In the genomic region with DNA sequence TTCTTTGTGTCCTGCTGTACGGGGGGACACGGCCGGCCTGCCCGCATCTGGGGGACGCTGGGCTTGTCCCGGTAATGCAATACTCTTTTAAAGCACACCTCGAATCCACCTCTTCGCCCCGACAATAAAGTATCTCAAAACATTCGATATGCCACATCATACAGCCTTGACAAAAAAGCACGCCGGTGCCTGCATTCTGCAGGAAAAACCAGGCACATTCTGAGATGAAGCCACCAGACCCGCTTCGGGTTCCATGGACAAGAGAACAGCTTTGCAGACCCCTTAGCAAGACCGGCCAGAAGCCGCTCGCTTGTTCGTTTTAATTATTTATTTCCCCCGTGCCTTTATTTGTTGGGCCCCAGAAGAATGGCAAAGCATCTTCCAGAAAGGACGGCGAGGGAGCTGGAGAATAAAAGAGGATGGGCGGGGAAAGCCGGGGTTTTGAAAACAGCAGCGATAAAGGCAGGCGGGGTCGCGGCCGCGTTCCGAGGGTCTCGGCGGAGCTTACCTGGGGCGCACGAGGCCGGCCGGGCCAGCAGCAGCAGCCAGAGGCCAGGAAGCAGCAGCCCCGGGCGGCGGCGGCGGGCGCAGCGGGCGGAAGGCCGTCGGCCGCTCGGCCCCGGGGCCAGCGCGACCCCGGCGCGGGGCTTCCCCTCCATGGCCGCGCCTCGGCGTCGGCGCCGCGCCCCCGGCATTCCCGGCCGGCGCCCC, we compare ENCODE assay signal across 8 cellular contexts. TPM values are rescaled to one million over a fixed set of nuclear protein-coding genes. Genes with fewer than 3 reads are reported as not detected.
A peak's percentile ranks its signal among the peaks of the same experiment; 100 is the strongest.
DNase-seq lines count a peak whose midpoint lies in the region; ATAC-seq, FAIRE-seq and TF ChIP-seq lines count a peak whose summit lies in the region.

No MANE protein-coding gene starts in this region.

- no peak overlapping the region for H3K4ac ChIP-seq in H9 (ENCODE audit: low read depth, low read length)

- no peak for ATAC-seq in K562
- ATAC-seq in lung (ENCODE audit: insufficient read depth, low FRiP score): peak; percentile 32
- peak; percentile 45 for ATAC-seq in upper lobe of right lung

- no peaks in the 10 kb centered on the region for H3K9me1 ChIP-seq in K562 (ENCODE audit: control insufficient read depth, insufficient read depth, low read length)

- in situ Hi-C loops in K562 (cut with MboI): no loop called here

- no peak overlapping the region for H4K91ac ChIP-seq in H9 (ENCODE audit: insufficient read length, low read depth, low read length)

- H3K4me2 ChIP-seq in H9 (ENCODE audit: insufficient read depth, insufficient read length, low read length) (peak overlapping the region; percentile 96), K562 (ENCODE audit: insufficient read depth, low read length) (peak overlapping the region; percentile 71)

- H2BK120ac ChIP-seq in H9 (ENCODE audit: low read depth, low read length, poor library complexity, severe bottlenecking): no peak overlapping the region

- H3K4me3 Mint-ChIP-seq in H9: peak overlapping the region; percentile 89 to 94

- H3K9me3 ChIP-seq in H9 (ENCODE audit: control insufficient read depth, low read depth, low read length) (no peaks in the 10 kb centered on the region), K562 (replicated peaks; ENCODE audit: control insufficient read depth, insufficient read depth, low read depth, low read length) (no peaks in the 10 kb centered on the region), lung (ENCODE audit: control insufficient read depth in 2 of 2, insufficient read depth in 1 of 2, low read length in 1 of 2) (no peaks in the 10 kb centered on the region), upper lobe of right lung (no peaks in the 10 kb centered on the region)

- no peaks in the 10 kb centered on the region for H3K9me3 Mint-ChIP-seq in H9

- H2BK5ac ChIP-seq in H9 (ENCODE audit: insufficient read length, low read length): no peak overlapping the region

- H3K27ac Mint-ChIP-seq in H9: peak overlapping the region; percentile 3 to 94 (median 78); a peak in 6 of 7 replicates

- H3K23ac ChIP-seq in H9 (ENCODE audit: insufficient read length, low read depth, low read length): no peak overlapping the region

- H2BK12ac ChIP-seq in H9 (ENCODE audit: insufficient read length, low read depth, low read length): no peak overlapping the region

- BruUV-seq in K562 (replicated peaks; lab: Mats Ljungman, UMichigan): no TSS peak

- no peak overlapping the region for H4K8ac ChIP-seq in H9 (replicated peaks; ENCODE audit: insufficient read length, low read depth, low read length)

- DNase-seq in NCI-H1694 treated with DMSO at 0.1 percent for 48 hours (lab: John Stamatoyannopoulos, UW): peak; percentile 4
- DNase-seq in NCI-H1694 (lab: John Stamatoyannopoulos, UW): no peak
- DNase-seq in H9: no peak
- peak; percentile 18 for DNase-seq in NCI-H1092 (lab: John Stamatoyannopoulos, UW)
- DNase-seq in K562 (ENCODE audit: extremely low read depth in 1 of 4, low spot score in 3 of 4): no peak
- DNase-seq in lung (ENCODE audit: low spot score): no peak
- DNase-seq in upper lobe of right lung: no peak
- DNase-seq in DMS114 treated with DMSO at 0.1 percent for 48 hours (lab: John Stamatoyannopoulos, UW; ENCODE audit: unreplicated experiment): no peak

- peaks cover 3% of the 10 kb centered on the region; the same call in 1 of the 2 replicates for H3K4me1 ChIP-seq in H9 (ENCODE audit: insufficient read depth, low read length)
- peaks cover 0 to 14% of the 10 kb centered on the region in 2 experiments; a peak in 2 of 5 replicates for H3K4me1 ChIP-seq in K562 (replicated peaks in 1 of 2; ENCODE audit: control insufficient read depth in 2 of 2, insufficient read depth in 2 of 2, low read length in 2 of 2)
- peaks cover 0 to 13% of the 10 kb centered on the region in 2 donors for H3K4me1 ChIP-seq in lung (ENCODE audit: control insufficient read depth in 2 of 2, insufficient read depth in 2 of 2, low read length in 2 of 2)
- H3K4me1 ChIP-seq in upper lobe of right lung: peaks cover 9% of the 10 kb centered on the region

- H4K20me1 ChIP-seq in H9 (ENCODE audit: control insufficient read depth, insufficient read depth, insufficient read length): no peaks in the 10 kb centered on the region
- H4K20me1 ChIP-seq in K562 (replicated peaks; ENCODE audit: control insufficient read depth, insufficient read depth, low read length): peaks cover 7% of the 10 kb centered on the region; the same call in 1 of the 2 replicates

- H3K23me2 ChIP-seq in H9 (ENCODE audit: insufficient read length, low read depth, low read length, poor library complexity, severe bottlenecking): peaks cover 13% of the 10 kb centered on the region

- CTCF ChIA-PET in K562 (lab: Yijun Ruan, JAX; ENCODE audit: low intra/inter-chr PET ratio): no interaction called here

- H3K14ac ChIP-seq in H9 (ENCODE audit: insufficient read depth, low read length): peak overlapping the region; percentile 88

- FAIRE-seq in K562 (lab: Jason Lieb, UNC): no peak

- H3K36me3 ChIP-seq in K562 (ENCODE audit: control insufficient read depth, insufficient read depth, low read length) (no peaks in the 10 kb centered on the region), lung (ENCODE audit: control insufficient read depth in 2 of 2, insufficient read depth in 2 of 2, low read length in 2 of 2) (no peaks in the 10 kb centered on the region), upper lobe of right lung (no peaks in the 10 kb centered on the region)

- TF ChIP-seq EP300 in K562 (IDR thresholded peaks at IDR 0.05; ENCODE audit: low read length): no peak

- H4K5ac ChIP-seq in H9 (ENCODE audit: insufficient read length, low read depth, low read length): no peak overlapping the region

- TF ChIP-seq RAD21 in K562 (CRISPR knock-in tag; conservative IDR thresholded peaks at IDR 0.05 in 1 of 2, IDR thresholded peaks at IDR 0.05 in 1 of 2): no peak

- H3K27me3 ChIP-seq in H9 (ENCODE audit: insufficient read depth, low read length) (no peaks in the 10 kb centered on the region; the same call in 1 of the 2 replicates), K562 (ENCODE audit: control insufficient read depth in 2 of 2, insufficient read depth in 2 of 2, low read length in 2 of 2) (peaks cover 63 to 75% of the 10 kb centered on the region in 2 experiments), lung (ENCODE audit: control insufficient read depth, insufficient read depth) (no peaks in the 10 kb centered on the region), upper lobe of right lung (peaks cover 3% of the 10 kb centered on the region)

- H3K27ac ChIP-seq in H9 (ENCODE audit: insufficient read length, low read depth, low read length) (no peak overlapping the region), K562 (ENCODE audit: extremely low read depth, low read depth, low read length) (no peak overlapping the region), lung (ENCODE audit: low read depth in 1 of 2, low read length in 1 of 2) (peak overlapping the region in 1 of 2 donors; percentile 20), upper lobe of right lung (no peak overlapping the region)

- WGBS in H9 (ENCODE audit: extremely low coverage, insufficient read length, low lambda C conversion rate): no CpG with 5 or more reads among the region's 66 CpGs
- 4% methylated on average over 66 of the region's 66 CpGs for WGBS in K562 (ENCODE audit: insufficient coverage, low coverage, missing lambda C conversion rate)
- WGBS in lung, 2 donors: 1% methylated on average over 51 to 66 of the region's 66 CpGs

- TF ChIP-seq POLR2A in K562 (conservative IDR thresholded peaks at IDR 0.05): no peak

- no peak overlapping the region for H3T11ph ChIP-seq in H9 (ENCODE audit: low read length)

- no peak overlapping the region for H2AK5ac ChIP-seq in H9 (ENCODE audit: insufficient read length, low read length)

- no peak overlapping the region for H3K56ac ChIP-seq in H9 (ENCODE audit: insufficient read length, low read depth, low read length)

- peaks cover 3% of the 10 kb centered on the region; the same call in 1 of the 2 replicates for H3K79me2 ChIP-seq in H9 (ENCODE audit: insufficient read depth, low read length)
- H3K79me2 ChIP-seq in K562 (ENCODE audit: control insufficient read depth, insufficient read depth, low read length): no peaks in the 10 kb centered on the region

- H3K4me3 ChIP-seq in K562: peak overlapping the region; percentile 37
- H3K4me3 ChIP-seq in lung: peak overlapping the region; percentile 71
- peak overlapping the region; percentile 63 for H3K4me3 ChIP-seq in upper lobe of right lung

- no peak overlapping the region for H3K18ac ChIP-seq in H9 (ENCODE audit: insufficient read length, low read depth, low read length)

- POLR2A ChIA-PET in K562 (lab: Yijun Ruan, JAX): interaction anchor here (1.3 to 1.8 kb wide), 3 partner anchors 10 to 94 kb away, joined by 3 to 8 read pairs (median 6); no protein-coding TSS in a partner anchor

- H2BK20ac ChIP-seq in H9 (ENCODE audit: low read depth, low read length, poor library complexity, severe bottlenecking): no peak overlapping the region

- no peaks in the 10 kb centered on the region for H3K79me1 ChIP-seq in H9 (ENCODE audit: insufficient read depth, low read depth, low read length, poor library complexity, severe bottlenecking)

- H2AFZ ChIP-seq in H9 (ENCODE audit: low read length): peak overlapping the region; percentile 7
- H2AFZ ChIP-seq in K562 (ENCODE audit: low read depth, low read length): peak overlapping the region; percentile 67

- H3K36me3 Mint-ChIP-seq in H9 (ENCODE audit: insufficient read depth in 1 of 3, low read depth in 3 of 3): peaks cover 2 to 7% (median 2%) of the 10 kb centered on the region in 3 experiments; a peak in 4 of 7 replicates

- H3K9ac ChIP-seq in H9 (ENCODE audit: extremely low read depth, insufficient read length, low read length): peak overlapping the region; percentile 75
- H3K9ac ChIP-seq in K562 (ENCODE audit: insufficient read depth in 1 of 2, low read depth in 2 of 2, low read length in 2 of 2): peak overlapping the region in 1 of 2 experiments; percentile 79; a peak in 2 of 4 replicates

- H3K4me1 Mint-ChIP-seq in H9: peaks cover 41 to 43% of the 10 kb centered on the region in 2 experiments

- no peak overlapping the region for H2BK15ac ChIP-seq in H9 (ENCODE audit: low read depth, low read length)

- peaks cover 7% of the 10 kb centered on the region for H3K27me3 Mint-ChIP-seq in H9 (ENCODE audit: low read depth)

- intact Hi-C loops in K562 (cut with micrococcal nuclease) (no loop called here), upper lobe of right lung (cut with DNase I) (no loop called here)

- no peak for TF ChIP-seq CTCF in H9 (conservative IDR thresholded peaks at IDR 0.05)
- TF ChIP-seq CTCF in K562 (IDR thresholded peaks at IDR 0.05 in 2 of 3, conservative IDR thresholded peaks at IDR 0.05 in 1 of 3; ENCODE audit: insufficient read depth in 2 of 3, low read depth in 1 of 3, low read length in 3 of 3): no peak
- no peak for TF ChIP-seq CTCF in lung (IDR thresholded peaks at IDR 0.05; ENCODE audit: control extremely low read depth, extremely low read depth)
- TF ChIP-seq CTCF in upper lobe of right lung (IDR thresholded peaks at IDR 0.05): no peak

RNA-seq across cellular contexts. Expression of gene KIAA1549, which starts 0.5 kb away (rescaled TPM):
- total RNA-seq in H9 (2021): 11.4 and 11.9 TPM in 2 replicates
- 1.3 and 1.6 TPM in 2 replicates for total RNA-seq in K562 (2011; cell fraction: chromatin; rRNA removed; ENCODE audit: low replicate concordance)
- total RNA-seq in K562 (2011; cell fraction: nucleolus; rRNA removed): 0.53 and 0.67 TPM in 2 replicates
- 0.88 and 1.8 TPM in 2 replicates for total RNA-seq in K562 (2011; cell fraction: nucleoplasm; rRNA removed)
- total RNA-seq in K562 (2014; rRNA removed): 0.04 and 0.09 TPM in 2 replicates
- 0.07 and 0.10 TPM in 2 replicates for total RNA-seq in K562 (2014; rRNA removed; fragmentation: Illumina TruSeq; extraction: Trizol)
- 0.04 TPM in 2 replicates for total RNA-seq in K562 (2015; rRNA removed; fragmentation: Illumina TruSeq; extraction: Trizol)
- total RNA-seq in K562 (2021): 0.25 and 0.29 TPM in 2 replicates
- 0.17 and 0.24 TPM in 2 replicates for polyA plus RNA-seq in K562 (2011; rRNA removed)
- 0.27 and 0.29 TPM in 2 replicates for polyA plus RNA-seq in K562 (2011; cell fraction: cytosol; rRNA removed)
- polyA plus RNA-seq in K562 (2011; cell fraction: nucleus; rRNA removed): 0.48 and 0.78 TPM in 2 replicates
- polyA plus RNA-seq in K562 (2012): 0.17 and 0.24 TPM in 2 replicates
- 0.16 and 0.24 TPM in 2 replicates for polyA plus RNA-seq in K562 (2014; fragmentation: Illumina TruSeq; extraction: Trizol)
- under 1 TPM; 0.01 TPM for polyA plus RNA-seq in K562 (2014; fragmentation: Nextera tagmentation; extraction: Ambion mirVana)
- polyA plus RNA-seq in K562 (2014; rRNA removed): 0.04 and 0.05 TPM in 2 replicates
- polyA minus RNA-seq in K562 (2011; rRNA and poly(A)+ RNA removed): 0.39 and 0.48 TPM in 2 replicates
- 0.10 and 0.55 TPM in 2 replicates for polyA minus RNA-seq in K562 (2011; cell fraction: cytosol; rRNA and poly(A)+ RNA removed)
- 0.67 TPM in 2 replicates for polyA minus RNA-seq in K562 (2011; cell fraction: nucleus; rRNA and poly(A)+ RNA removed)
- 1 to 10 TPM; 5.5 to 5.8 TPM for total RNA-seq in lung
- 1 to 10 TPM in 1 of 2 donors, under 1 TPM in 1; 0.83 to 1.7 TPM for polyA plus RNA-seq in lung
- total RNA-seq in upper lobe of right lung: 5.7 TPM

RNA-seq across cellular contexts. Expression of gene ZC3HAV1L, which starts 55.1 kb away (rescaled TPM):
- total RNA-seq in H9 (2021) (not detected in 2 replicates), K562 (2014; rRNA removed) (not detected in 2 replicates), K562 (2014; rRNA removed; fragmentation: Illumina TruSeq; extraction: Trizol) (not detected in 2 replicates), K562 (2015; rRNA removed; fragmentation: Illumina TruSeq; extraction: Trizol) (not detected in 2 replicates), K562 (2021) (not detected in 2 replicates), lung (10 to 100 TPM in 1 of 2 donors, 1 to 10 TPM in 1; 7.5 to 30.7 TPM), upper lobe of right lung (6.4 TPM)
- not detected in 2 replicates for total RNA-seq in K562 (2011; cell fraction: chromatin; rRNA removed; ENCODE audit: low replicate concordance)
- not detected in 2 replicates for total RNA-seq in K562 (2011; cell fraction: nucleolus; rRNA removed)
- not detected in 2 replicates for total RNA-seq in K562 (2011; cell fraction: nucleoplasm; rRNA removed)
- polyA plus RNA-seq in K562 (2011; rRNA removed) (not detected in 2 replicates), K562 (2014; fragmentation: Illumina TruSeq; extraction: Trizol) (not detected in 2 replicates), K562 (2014; fragmentation: Nextera tagmentation; extraction: Ambion mirVana) (not detected), K562 (2014; rRNA removed) (not detected in 2 replicates), lung (1 to 10 TPM in 1 of 2 donors, under 1 TPM in 1; 0.57 to 1.6 TPM)
- polyA plus RNA-seq in K562 (2011; cell fraction: cytosol; rRNA removed): not detected in 2 replicates
- polyA plus RNA-seq in K562 (2011; cell fraction: nucleus; rRNA removed): not detected in 2 replicates
- polyA plus RNA-seq in K562 (2012): not detected in 2 replicates
- not detected in 2 replicates for polyA minus RNA-seq in K562 (2011; rRNA and poly(A)+ RNA removed)
- polyA minus RNA-seq in K562 (2011; cell fraction: cytosol; rRNA and poly(A)+ RNA removed): not detected in 2 replicates
- not detected in 2 replicates for polyA minus RNA-seq in K562 (2011; cell fraction: nucleus; rRNA and poly(A)+ RNA removed)

Comparison
In these comparisons a context has a peak if more than half of its experiments do, and no peak if none do; other contexts are left out.
1. DNase-seq: peak in NCI-H1694 treated with DMSO at 0.1 percent for 48 hours (single experiment) and NCI-H1092 (single experiment); none in NCI-H1694 (single experiment), H9 (single experiment), K562 (0 of 4), lung (single experiment), upper lobe of right lung (single experiment) and DMS114 treated with DMSO at 0.1 percent for 48 hours (single experiment).
2. Peak in every context shown above with its lines, with median percentiles within 50 percentile points of each other: H3K4me3 ChIP-seq.